8 cellular contexts compared by ENCODE assay signal in genomic region chr4:156971623-156972369, GRCh38. TPM values are rescaled to one million over a fixed set of nuclear protein-coding genes. Genes with fewer than 3 reads are reported as not detected.
DNase-seq lines count a peak whose midpoint lies in the region; ATAC-seq and TF ChIP-seq lines count a peak whose summit lies in the region.

A gene with protein sequence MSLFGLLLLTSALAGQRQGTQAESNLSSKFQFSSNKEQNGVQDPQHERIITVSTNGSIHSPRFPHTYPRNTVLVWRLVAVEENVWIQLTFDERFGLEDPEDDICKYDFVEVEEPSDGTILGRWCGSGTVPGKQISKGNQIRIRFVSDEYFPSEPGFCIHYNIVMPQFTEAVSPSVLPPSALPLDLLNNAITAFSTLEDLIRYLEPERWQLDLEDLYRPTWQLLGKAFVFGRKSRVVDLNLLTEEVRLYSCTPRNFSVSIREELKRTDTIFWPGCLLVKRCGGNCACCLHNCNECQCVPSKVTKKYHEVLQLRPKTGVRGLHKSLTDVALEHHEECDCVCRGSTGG (minus strand): TSS chr4:156971799. CDS start chr4:156970903, 896 bp downstream.

- H3K4me1 Mint-ChIP-seq in CD4-positive, alpha-beta memory T cell: peaks cover 4 to 8% (median 7%) of the 10 kb centered on the region in 4 donors

- peak within 1 kb of the TSS; percentile 91 for H3K4me2 ChIP-seq in PC-3 (ENCODE audit: low read length)

- H3K4me3 Mint-ChIP-seq in CD4-positive, alpha-beta memory T cell: peak within 1 kb of the TSS in 7 of 8 donors; percentile 13 to 62 (median 44)

- no peak within 1 kb of the TSS for H3K4me3 ChIP-seq in CD4-positive, alpha-beta memory T cell (ENCODE audit: low read length in 2 of 2)
- H3K4me3 ChIP-seq in HEK293 (ENCODE audit: low read depth, low read length) (peak within 1 kb of the TSS; percentile 81), PC-3 (ENCODE audit: low read length) (peak within 1 kb of the TSS; percentile 94)

- peak; percentile 66 for ATAC-seq in PC-3
- ATAC-seq in sciatic nerve: peak; percentile 82
- no peak for ATAC-seq in HG02840 (IDR thresholded peaks at IDR 0.05; ENCODE audit: low FRiP score, unreplicated experiment)

- no peaks in the 10 kb centered on the region for H3K36me3 ChIP-seq in CD4-positive, alpha-beta memory T cell (ENCODE audit: insufficient read depth, low read length)
- H3K36me3 ChIP-seq in HEK293 (ENCODE audit: control insufficient read depth in 2 of 2, insufficient read depth in 1 of 2, low read length in 2 of 2) (no peaks in the 10 kb centered on the region), PC-3 (ENCODE audit: low read depth, low read length) (peaks cover 7% of the 10 kb centered on the region; the same call in 1 of the 2 replicates)

- POLR2A ChIA-PET in CD4-positive, alpha-beta memory T cell (lab: Charles Lee; ENCODE audit: partially characterized antibody): no interaction called here
- POLR2A ChIA-PET in HEK293 (lab: Yijun Ruan, JAX): no interaction called here
- POLR2A ChIA-PET in PC-3 (lab: Charles Lee; ENCODE audit: unreplicated experiment): interaction anchor here (0.6 kb wide), 1 partner anchor 9 kb away, joined by 3 read pairs; no protein-coding TSS in a partner anchor

- intact Hi-C loops in CD4-positive, alpha-beta memory T cell (cut with micrococcal nuclease): no loop called here
- intact Hi-C loops in PC-3 (cut with micrococcal nuclease) (loop anchor here (2.0 to 5.0 kb wide), 2 partner anchors 73 to 389 kb away; no protein-coding TSS in a partner anchor), sciatic nerve (cut with DNase I) (no loop called here)

- H3K9ac ChIP-seq in PC-3 (ENCODE audit: low read length): peak within 1 kb of the TSS; percentile 64

- H3K36me3 Mint-ChIP-seq in CD4-positive, alpha-beta memory T cell: no peaks in the 10 kb centered on the region

- H3K27me3 ChIP-seq in CD4-positive, alpha-beta memory T cell (ENCODE audit: insufficient read depth, low read length): peaks cover 9% of the 10 kb centered on the region
- no peaks in the 10 kb centered on the region for H3K27me3 ChIP-seq in PC-3 (ENCODE audit: low read length)

- peaks cover 27 to 44% of the 10 kb centered on the region in 2 donors for H3K27me3 Mint-ChIP-seq in CD4-positive, alpha-beta memory T cell

- peak in 1 of 5 donors; percentile 31 for DNase-seq in CD4-positive, alpha-beta memory T cell
- DNase-seq in PC-3: peak; percentile 68
- DNase-seq in cerebellar cortex (ENCODE audit: low spot score): peak; percentile 34
- peak; percentile 86 for DNase-seq in iPS-NIHi7 (ENCODE audit: extremely low spot score)
- DNase-seq in sciatic nerve (ENCODE audit: low spot score): peak; percentile 86
- no peak for DNase-seq in NCI-H2107 (lab: John Stamatoyannopoulos, UW)

- CTCF ChIA-PET in CD4-positive, alpha-beta memory T cell (lab: Charles Lee; ENCODE audit: partially characterized antibody): interaction anchor here (1.1 kb wide), 1 partner anchor 10 kb away, joined by 3 read pairs; no protein-coding TSS in a partner anchor
- CTCF ChIA-PET in HEK293 (lab: Yijun Ruan, JAX) (interaction anchor here (0.6 to 2.8 kb wide), 4 partner anchors 72 to 498 kb away, joined by 3 to 20 read pairs (median 6); no protein-coding TSS in a partner anchor), PC-3 (lab: Charles Lee) (interaction anchor here (0.5 kb wide), 1 partner anchor 423 kb away, joined by 4 read pairs; no protein-coding TSS in a partner anchor)

- H3K4me1 ChIP-seq in CD4-positive, alpha-beta memory T cell (ENCODE audit: insufficient read depth, low read length): no peaks in the 10 kb centered on the region
- peaks cover 10% of the 10 kb centered on the region for H3K4me1 ChIP-seq in HEK293 (ENCODE audit: control insufficient read depth, insufficient read depth, low read length)
- peaks cover 29% of the 10 kb centered on the region for H3K4me1 ChIP-seq in PC-3 (ENCODE audit: insufficient read depth, low read length)

- TF ChIP-seq CTCF in HEK293 (tag by site-specific recombination; IDR thresholded peaks at IDR 0.05) (peak; percentile 83), PC-3 (conservative IDR thresholded peaks at IDR 0.05; ENCODE audit: low read depth, low read length) (peak; percentile 34)

- H3K27ac Mint-ChIP-seq in CD4-positive, alpha-beta memory T cell: no peak within 1 kb of the TSS

- H3K9me2 ChIP-seq in PC-3 (replicated peaks; ENCODE audit: low read length): no peaks in the 10 kb centered on the region

- H4K20me1 ChIP-seq in PC-3 (ENCODE audit: low read length): no peaks in the 10 kb centered on the region

- peaks cover 41% of the 10 kb centered on the region for H3K79me2 ChIP-seq in PC-3 (ENCODE audit: low read length)

- peak within 1 kb of the TSS; percentile 84 for H2AFZ ChIP-seq in PC-3 (ENCODE audit: low read length)

- peaks cover 3 to 31% (median 7%) of the 10 kb centered on the region in 8 donors for H3K9me3 Mint-ChIP-seq in CD4-positive, alpha-beta memory T cell

- H3K27ac ChIP-seq in CD4-positive, alpha-beta memory T cell (ENCODE audit: low read depth, low read length): no peak within 1 kb of the TSS
- H3K27ac ChIP-seq in HEK293 (ENCODE audit: extremely low read depth, low read depth, low read length) (peak within 1 kb of the TSS; percentile 95), PC-3 (ENCODE audit: low read length) (peak within 1 kb of the TSS; percentile 37)

- BruUV-seq in PC-3 (replicated peaks; lab: Mats Ljungman, UMichigan): no TSS peak

- no peaks in the 10 kb centered on the region for H3F3A ChIP-seq in PC-3 (ENCODE audit: low read length, unreplicated experiment)

- no peaks in the 10 kb centered on the region for H3K9me3 ChIP-seq in CD4-positive, alpha-beta memory T cell (ENCODE audit: control insufficient read depth in 1 of 2, low read length in 2 of 2)
- H3K9me3 ChIP-seq in HEK293 (ENCODE audit: control insufficient read depth, insufficient read depth, low read depth, low read length): no peaks in the 10 kb centered on the region
- no peaks in the 10 kb centered on the region for H3K9me3 ChIP-seq in PC-3 (ENCODE audit: low read length)

TF ChIP-seq in HEK293, 187 proteins besides CTCF, POLR2A, EP300 and RAD21 (continues in another document):
- TF ChIP-seq ZNF792 (tag by site-specific recombination; IDR thresholded peaks at IDR 0.05) (no peak), GLIS1 (tag by site-specific recombination; IDR thresholded peaks at IDR 0.05) (peak; percentile 59; the same call in 1 of the 2 replicates), ZNF138 (tag by site-specific recombination; IDR thresholded peaks at IDR 0.05; ENCODE audit: borderline replicate concordance) (no peak), ELK4 (IDR thresholded peaks at IDR 0.05; ENCODE audit: borderline replicate concordance, low read depth, low read length) (no peak), SCRT2 (tag by site-specific recombination; IDR thresholded peaks at IDR 0.05) (peak; percentile 94), PATZ1 (tag by site-specific recombination; IDR thresholded peaks at IDR 0.05) (peak; percentile 30; the same call in 1 of the 2 replicates), KLF16 (tag by site-specific recombination; IDR thresholded peaks at IDR 0.05) (no peak), ZNF202 (tag by site-specific recombination; IDR thresholded peaks at IDR 0.05; ENCODE audit: borderline replicate concordance) (no peak), ZNF544 (tag by site-specific recombination; IDR thresholded peaks at IDR 0.05) (no peak)
- TF ChIP-seq, protein P1, sequence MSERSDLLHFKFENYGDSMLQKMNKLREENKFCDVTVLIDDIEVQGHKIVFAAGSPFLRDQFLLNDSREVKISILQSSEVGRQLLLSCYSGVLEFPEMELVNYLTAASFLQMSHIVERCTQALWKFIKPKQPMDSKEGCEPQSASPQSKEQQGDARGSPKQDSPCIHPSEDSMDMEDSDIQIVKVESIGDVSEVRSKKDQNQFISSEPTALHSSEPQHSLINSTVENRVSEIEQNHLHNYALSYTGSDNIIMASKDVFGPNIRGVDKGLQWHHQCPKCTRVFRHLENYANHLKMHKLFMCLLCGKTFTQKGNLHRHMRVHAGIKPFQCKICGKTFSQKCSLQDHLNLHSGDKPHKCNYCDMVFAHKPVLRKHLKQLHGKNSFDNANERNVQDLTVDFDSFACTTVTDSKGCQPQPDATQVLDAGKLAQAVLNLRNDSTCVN (tag by site-specific recombination; optimal IDR thresholded peaks at IDR 0.05): peak; percentile 78

RNA-seq across cellular contexts. Expression of the gene that starts here (rescaled TPM):
- total RNA-seq in CD4-positive, alpha-beta memory T cell: under 1 TPM in 1 of 2 experiments, not detected in 1; 0.29 TPM
- not detected for polyA plus RNA-seq in CD4-positive, alpha-beta memory T cell
- 16.8 and 23.0 TPM in 2 replicates for total RNA-seq in PC-3 (2014; rRNA removed)
- 12.0 TPM for total RNA-seq in sciatic nerve

Comparison
In these comparisons a context has a peak if more than half of its experiments do, and no peak if none do; other contexts are left out.
1. RNA of the gene that starts here (total RNA-seq): 16.8 to 23.0 TPM in PC-3 and 12.0 TPM in sciatic nerve (single experiment); 0.29 TPM in CD4-positive, alpha-beta memory T cell; every median in the first group is over 10 times any median in the second.
2. H3K4me3 ChIP-seq: peak in HEK293 (single experiment) and PC-3 (single experiment); none in CD4-positive, alpha-beta memory T cell (0 of 2).